In the genomic region with DNA sequence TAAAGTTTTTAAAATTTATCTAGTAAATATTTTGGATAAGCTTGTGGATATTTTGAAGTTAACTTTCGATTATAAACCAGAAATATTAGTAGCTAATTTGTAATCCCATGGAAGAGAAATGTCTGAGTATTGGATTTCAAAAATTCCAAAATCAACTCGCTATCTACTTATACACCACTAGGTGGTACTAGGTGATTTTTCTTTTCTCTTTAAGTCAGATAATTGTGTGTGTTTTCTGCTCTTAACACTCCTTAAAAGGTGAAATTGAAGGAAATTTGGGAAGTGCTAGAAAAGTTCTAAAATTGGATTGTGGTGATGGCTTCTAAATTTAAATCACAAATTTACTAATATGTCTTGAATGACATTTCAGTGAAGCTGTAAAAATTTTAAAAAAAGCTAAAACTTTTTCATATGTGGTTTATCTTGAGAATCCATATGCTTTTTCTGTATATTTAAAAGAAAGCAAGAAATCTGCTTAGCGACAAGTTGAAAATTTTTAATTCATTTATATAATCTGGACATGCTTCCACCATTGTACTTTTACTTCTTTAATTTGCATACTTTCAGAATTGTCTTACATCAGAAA, we compare ENCODE assay signal across 8 cellular contexts.
DNase-seq lines count a peak whose midpoint lies in the region; ATAC-seq and TF ChIP-seq lines count a peak whose summit lies in the region.

No MANE protein-coding gene starts in this region.

- H3K4me3 Mint-ChIP-seq in mesothelial cell of epicardium, result no peak overlapping the region

- no peaks in the 10 kb centered on the region for H3K36me3 Mint-ChIP-seq in mesothelial cell of epicardium

- H3K4me3 ChIP-seq in breast epithelium, result no peak overlapping the region

- no peaks in the 10 kb centered on the region for H3K9me3 Mint-ChIP-seq in mesothelial cell of epicardium

- H3K27ac Mint-ChIP-seq in mesothelial cell of epicardium, result no peak overlapping the region

- no peaks in the 10 kb centered on the region for H3K9me3 ChIP-seq in breast epithelium

- H3K27me3 Mint-ChIP-seq in mesothelial cell of epicardium (ENCODE audit: low read depth), result peaks cover 1% of the 10 kb centered on the region

- TF ChIP-seq CTCF in 22Rv1 (IDR thresholded peaks at IDR 0.05) (peak; percentile 80), GM10266 (IDR thresholded peaks at IDR 0.05; ENCODE audit: control insufficient read depth, insufficient read depth, low read depth, missing control alignments) (peak; percentile 56), breast epithelium (IDR thresholded peaks at IDR 0.05) (peak; percentile 57 to 72 (median 63)), mesothelial cell of epicardium (IDR thresholded peaks at IDR 0.05; ENCODE audit: unreplicated experiment) (peak; percentile 84)

- H3K27ac ChIP-seq in 22Rv1 (no peak overlapping the region), breast epithelium (no peak overlapping the region)

- H3K4me1 Mint-ChIP-seq in mesothelial cell of epicardium, result no peaks in the 10 kb centered on the region

- no peaks in the 10 kb centered on the region for H3K27me3 ChIP-seq in breast epithelium

- H3K36me3 ChIP-seq in breast epithelium, result no peaks in the 10 kb centered on the region

- no peaks in the 10 kb centered on the region for H3K4me1 ChIP-seq in breast epithelium

- ATAC-seq in HG02884 (IDR thresholded peaks at IDR 0.05; ENCODE audit: unreplicated experiment), result no peak

- TF ChIP-seq POLR2A in breast epithelium (IDR thresholded peaks at IDR 0.05), result no peak

- intact Hi-C loops in breast epithelium (cut with DNase I; ENCODE audit: low total_unique reads), result loop anchor here (5.0 kb wide), 1 partner anchor 115 kb away; no protein-coding TSS in a partner anchor

- DNase-seq in GM10266 (ENCODE audit: extremely low spot score) (peak; percentile 20), NCI-H146 treated with DMSO at 0.1 percent for 48 hours (lab: John Stamatoyannopoulos, UW; ENCODE audit: unreplicated experiment) (peak; percentile 48), breast epithelium (ENCODE audit: low spot score in 2 of 2) (no peak), mesothelial cell of epicardium (ENCODE audit: low spot score in 2 of 2, unreplicated experiment in 2 of 2) (no peak), KG1 (lab: John Stamatoyannopoulos, UW) (no peak), HuH-7.5 (ENCODE audit: low spot score) (no peak)

Comparison
In these comparisons a context has a peak if more than half of its experiments do, and no peak if none do; other contexts are left out.
1. DNase-seq: peak in GM10266 (single experiment) and NCI-H146 treated with DMSO at 0.1 percent for 48 hours (single experiment); none in breast epithelium (0 of 2), mesothelial cell of epicardium (0 of 2), KG1 (single experiment) and HuH-7.5 (single experiment).
2. Peak in every context shown above with its lines, with median percentiles within 50 percentile points of each other: CTCF ChIP-seq.